ENCODE assay signal across 1 cellular context in the genomic region with DNA sequence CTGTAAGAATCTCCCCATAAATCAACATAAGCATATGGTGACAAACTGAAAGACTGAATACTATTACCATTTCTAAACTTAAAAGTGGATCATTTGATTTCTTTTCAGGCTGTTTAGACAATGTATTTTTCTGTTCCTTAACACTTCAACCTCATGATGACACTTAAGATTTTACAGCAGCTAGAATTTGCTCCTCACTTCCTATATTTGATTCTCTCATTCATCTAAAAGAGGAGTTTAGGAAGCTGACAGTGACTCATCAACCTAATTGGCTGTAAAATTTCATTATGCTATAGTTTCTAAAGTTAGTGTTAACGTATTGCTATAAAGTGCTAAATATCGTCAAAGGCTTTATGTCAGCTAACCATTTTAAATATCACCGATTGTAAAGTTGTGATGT.
A peak's percentile ranks its signal among the peaks of the same experiment; 100 is the strongest.
TF ChIP-seq lines count a peak whose summit lies in the region.

No MANE protein-coding gene starts in this region.

TF ChIP-seq in GM12878, 131 proteins besides CTCF, POLR2A, EP300 and RAD21 (continued from another document):
- TF ChIP-seq, protein P1, sequence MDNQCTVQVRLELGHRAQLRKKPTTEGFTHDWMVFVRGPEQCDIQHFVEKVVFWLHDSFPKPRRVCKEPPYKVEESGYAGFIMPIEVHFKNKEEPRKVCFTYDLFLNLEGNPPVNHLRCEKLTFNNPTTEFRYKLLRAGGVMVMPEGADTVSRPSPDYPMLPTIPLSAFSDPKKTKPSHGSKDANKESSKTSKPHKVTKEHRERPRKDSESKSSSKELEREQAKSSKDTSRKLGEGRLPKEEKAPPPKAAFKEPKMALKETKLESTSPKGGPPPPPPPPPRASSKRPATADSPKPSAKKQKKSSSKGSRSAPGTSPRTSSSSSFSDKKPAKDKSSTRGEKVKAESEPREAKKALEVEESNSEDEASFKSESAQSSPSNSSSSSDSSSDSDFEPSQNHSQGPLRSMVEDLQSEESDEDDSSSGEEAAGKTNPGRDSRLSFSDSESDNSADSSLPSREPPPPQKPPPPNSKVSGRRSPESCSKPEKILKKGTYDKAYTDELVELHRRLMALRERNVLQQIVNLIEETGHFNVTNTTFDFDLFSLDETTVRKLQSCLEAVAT (IDR thresholded peaks at IDR 0.05) = peak; percentile 56; the same call in 1 of the 2 replicates
- TF ChIP-seq, protein P2, sequence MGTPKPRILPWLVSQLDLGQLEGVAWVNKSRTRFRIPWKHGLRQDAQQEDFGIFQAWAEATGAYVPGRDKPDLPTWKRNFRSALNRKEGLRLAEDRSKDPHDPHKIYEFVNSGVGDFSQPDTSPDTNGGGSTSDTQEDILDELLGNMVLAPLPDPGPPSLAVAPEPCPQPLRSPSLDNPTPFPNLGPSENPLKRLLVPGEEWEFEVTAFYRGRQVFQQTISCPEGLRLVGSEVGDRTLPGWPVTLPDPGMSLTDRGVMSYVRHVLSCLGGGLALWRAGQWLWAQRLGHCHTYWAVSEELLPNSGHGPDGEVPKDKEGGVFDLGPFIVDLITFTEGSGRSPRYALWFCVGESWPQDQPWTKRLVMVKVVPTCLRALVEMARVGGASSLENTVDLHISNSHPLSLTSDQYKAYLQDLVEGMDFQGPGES (IDR thresholded peaks at IDR 0.05) = no peak
- TF ChIP-seq DPF2 (IDR thresholded peaks at IDR 0.05) (0 out of 2 replicates have a peak, but pooled peaks have one; percentile 36), RELA (IDR thresholded peaks at IDR 0.05; ENCODE audit: borderline replicate concordance, partially characterized antibody) (no peak), MTA3 (IDR thresholded peaks at IDR 0.05; ENCODE audit: borderline replicate concordance, low read length) (no peak), ZNF217 (IDR thresholded peaks at IDR 0.05) (0 out of 2 replicates have a peak, but pooled peaks have one; percentile 49), ZBED1 (IDR thresholded peaks at IDR 0.05; ENCODE audit: borderline replicate concordance) (no peak)
- TF ChIP-seq, protein P3, sequence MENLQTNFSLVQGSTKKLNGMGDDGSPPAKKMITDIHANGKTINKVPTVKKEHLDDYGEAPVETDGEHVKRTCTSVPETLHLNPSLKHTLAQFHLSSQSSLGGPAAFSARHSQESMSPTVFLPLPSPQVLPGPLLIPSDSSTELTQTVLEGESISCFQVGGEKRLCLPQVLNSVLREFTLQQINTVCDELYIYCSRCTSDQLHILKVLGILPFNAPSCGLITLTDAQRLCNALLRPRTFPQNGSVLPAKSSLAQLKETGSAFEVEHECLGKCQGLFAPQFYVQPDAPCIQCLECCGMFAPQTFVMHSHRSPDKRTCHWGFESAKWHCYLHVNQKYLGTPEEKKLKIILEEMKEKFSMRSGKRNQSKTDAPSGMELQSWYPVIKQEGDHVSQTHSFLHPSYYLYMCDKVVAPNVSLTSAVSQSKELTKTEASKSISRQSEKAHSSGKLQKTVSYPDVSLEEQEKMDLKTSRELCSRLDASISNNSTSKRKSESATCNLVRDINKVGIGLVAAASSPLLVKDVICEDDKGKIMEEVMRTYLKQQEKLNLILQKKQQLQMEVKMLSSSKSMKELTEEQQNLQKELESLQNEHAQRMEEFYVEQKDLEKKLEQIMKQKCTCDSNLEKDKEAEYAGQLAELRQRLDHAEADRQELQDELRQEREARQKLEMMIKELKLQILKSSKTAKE (IDR thresholded peaks at IDR 0.05; ENCODE audit: low read depth, poor library complexity, severe bottlenecking) = no peak
- TF ChIP-seq, protein P4, sequence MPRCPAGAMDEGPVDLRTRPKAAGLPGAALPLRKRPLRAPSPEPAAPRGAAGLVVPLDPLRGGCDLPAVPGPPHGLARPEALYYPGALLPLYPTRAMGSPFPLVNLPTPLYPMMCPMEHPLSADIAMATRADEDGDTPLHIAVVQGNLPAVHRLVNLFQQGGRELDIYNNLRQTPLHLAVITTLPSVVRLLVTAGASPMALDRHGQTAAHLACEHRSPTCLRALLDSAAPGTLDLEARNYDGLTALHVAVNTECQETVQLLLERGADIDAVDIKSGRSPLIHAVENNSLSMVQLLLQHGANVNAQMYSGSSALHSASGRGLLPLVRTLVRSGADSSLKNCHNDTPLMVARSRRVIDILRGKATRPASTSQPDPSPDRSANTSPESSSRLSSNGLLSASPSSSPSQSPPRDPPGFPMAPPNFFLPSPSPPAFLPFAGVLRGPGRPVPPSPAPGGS (IDR thresholded peaks at IDR 0.05; ENCODE audit: borderline replicate concordance, insufficient read depth, low read depth, low read length, poor library complexity, severe bottlenecking) = no peak
- TF ChIP-seq, protein P5, sequence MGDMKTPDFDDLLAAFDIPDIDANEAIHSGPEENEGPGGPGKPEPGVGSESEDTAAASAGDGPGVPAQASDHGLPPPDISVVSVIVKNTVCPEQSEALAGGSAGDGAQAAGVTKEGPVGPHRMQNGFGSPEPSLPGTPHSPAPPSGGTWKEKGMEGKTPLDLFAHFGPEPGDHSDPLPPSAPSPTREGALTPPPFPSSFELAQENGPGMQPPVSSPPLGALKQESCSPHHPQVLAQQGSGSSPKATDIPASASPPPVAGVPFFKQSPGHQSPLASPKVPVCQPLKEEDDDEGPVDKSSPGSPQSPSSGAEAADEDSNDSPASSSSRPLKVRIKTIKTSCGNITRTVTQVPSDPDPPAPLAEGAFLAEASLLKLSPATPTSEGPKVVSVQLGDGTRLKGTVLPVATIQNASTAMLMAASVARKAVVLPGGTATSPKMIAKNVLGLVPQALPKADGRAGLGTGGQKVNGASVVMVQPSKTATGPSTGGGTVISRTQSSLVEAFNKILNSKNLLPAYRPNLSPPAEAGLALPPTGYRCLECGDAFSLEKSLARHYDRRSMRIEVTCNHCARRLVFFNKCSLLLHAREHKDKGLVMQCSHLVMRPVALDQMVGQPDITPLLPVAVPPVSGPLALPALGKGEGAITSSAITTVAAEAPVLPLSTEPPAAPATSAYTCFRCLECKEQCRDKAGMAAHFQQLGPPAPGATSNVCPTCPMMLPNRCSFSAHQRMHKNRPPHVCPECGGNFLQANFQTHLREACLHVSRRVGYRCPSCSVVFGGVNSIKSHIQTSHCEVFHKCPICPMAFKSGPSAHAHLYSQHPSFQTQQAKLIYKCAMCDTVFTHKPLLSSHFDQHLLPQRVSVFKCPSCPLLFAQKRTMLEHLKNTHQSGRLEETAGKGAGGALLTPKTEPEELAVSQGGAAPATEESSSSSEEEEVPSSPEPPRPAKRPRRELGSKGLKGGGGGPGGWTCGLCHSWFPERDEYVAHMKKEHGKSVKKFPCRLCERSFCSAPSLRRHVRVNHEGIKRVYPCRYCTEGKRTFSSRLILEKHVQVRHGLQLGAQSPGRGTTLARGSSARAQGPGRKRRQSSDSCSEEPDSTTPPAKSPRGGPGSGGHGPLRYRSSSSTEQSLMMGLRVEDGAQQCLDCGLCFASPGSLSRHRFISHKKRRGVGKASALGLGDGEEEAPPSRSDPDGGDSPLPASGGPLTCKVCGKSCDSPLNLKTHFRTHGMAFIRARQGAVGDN (IDR thresholded peaks at IDR 0.05) = no peak
